8 cellular contexts compared by ENCODE assay signal in the genomic region with DNA sequence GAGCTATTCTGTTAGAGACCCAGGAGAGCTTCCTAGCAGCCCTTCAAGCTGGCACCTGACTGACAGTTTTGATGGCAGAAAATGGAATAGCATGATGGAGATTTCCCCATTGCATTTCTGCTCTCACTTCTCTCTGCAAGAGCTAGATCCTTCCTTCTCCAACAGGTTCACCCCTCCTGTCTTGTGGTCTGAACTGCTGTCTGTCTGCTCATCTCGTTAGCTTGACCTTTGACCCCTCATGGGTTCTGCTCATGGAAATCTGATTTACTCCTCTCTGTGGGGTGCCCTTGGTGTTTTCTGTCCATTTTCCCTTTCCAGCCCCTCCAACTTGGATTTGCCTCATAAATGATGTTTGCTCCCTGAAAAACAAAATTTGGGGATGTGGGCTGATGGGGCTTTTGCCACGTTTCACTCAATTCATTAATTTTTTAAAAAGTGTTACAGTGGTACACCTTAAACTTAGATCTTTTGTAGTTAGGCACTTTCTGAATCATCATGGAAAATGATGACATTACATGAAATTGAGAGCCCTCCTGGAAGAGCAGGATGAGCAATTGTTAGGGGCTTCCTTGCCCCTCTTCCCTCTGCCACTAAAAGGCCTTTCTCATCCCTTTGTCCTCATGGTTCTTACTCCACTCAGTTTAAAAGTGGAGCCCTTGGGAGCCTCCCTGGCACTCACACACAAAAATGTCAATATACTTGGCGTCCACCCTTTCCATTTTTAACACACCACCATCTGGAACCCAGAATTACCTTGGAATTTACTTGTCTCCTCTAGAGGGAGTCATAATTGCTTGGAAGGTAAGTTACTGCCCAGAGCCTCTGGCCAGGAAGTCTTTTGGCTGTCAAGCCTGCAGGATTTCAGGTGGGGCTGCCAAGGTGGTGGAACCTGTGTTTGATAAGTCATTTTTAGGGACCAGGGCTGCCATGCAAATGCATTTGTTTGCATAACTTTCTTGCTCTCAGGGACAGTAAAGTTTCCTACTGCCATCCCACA. TPM values are rescaled to one million over a fixed set of nuclear protein-coding genes. Genes with fewer than 3 reads are reported as not detected.
DNase-seq lines count a peak whose midpoint lies in the region; ATAC-seq and TF ChIP-seq lines count a peak whose summit lies in the region.

No MANE protein-coding gene starts in this region.

- TF ChIP-seq EP300 in suprapubic skin (IDR thresholded peaks at IDR 0.05), result no peak

- DNase-seq in CD4-positive, alpha-beta memory T cell, result no peak
- DNase-seq in NCI-H2227 treated with DMSO at 0.1 percent for 48 hours (lab: John Stamatoyannopoulos, UW) (peak; percentile 2), cerebellar cortex (ENCODE audit: low spot score) (peak; percentile 75), suprapubic skin (ENCODE audit: low spot score in 2 of 2) (no peak), hippocampal formation (lab: John Stamatoyannopoulos, UW) (no peak)
- DNase-seq in stimulated activated naive B cell treated with anti-CD40 and anti-IgM and Interleukin-4, amounts not matched to agents 10 μg/mL and 1 μg/mL and 100 μg/mL, for 72 hours, result no peak

- H3K4me1 ChIP-seq in CD4-positive, alpha-beta memory T cell (ENCODE audit: insufficient read depth, low read length), result peaks cover 72% of the 10 kb centered on the region
- peaks cover 2% of the 10 kb centered on the region for H3K4me1 ChIP-seq in suprapubic skin

- 62% methylated on average over 3 of the region's 3 CpGs for WGBS in suprapubic skin

- no peaks in the 10 kb centered on the region for H3K9me3 Mint-ChIP-seq in CD4-positive, alpha-beta memory T cell
- H3K9me3 Mint-ChIP-seq in stimulated activated naive B cell treated with anti-CD40 and anti-IgM and Interleukin-4, amounts not matched to agents 10 μg/mL and 1 μg/mL and 100 μg/mL, for 72 hours, result no peaks in the 10 kb centered on the region

- peak overlapping the region; percentile 92 to 97 (median 94) for H3K27ac Mint-ChIP-seq in CD4-positive, alpha-beta memory T cell
- peak overlapping the region; percentile 78 for H3K27ac Mint-ChIP-seq in stimulated activated naive B cell treated with anti-CD40 and anti-IgM and Interleukin-4, amounts not matched to agents 10 μg/mL and 1 μg/mL and 100 μg/mL, for 72 hours

- intact Hi-C loops in CD4-positive, alpha-beta memory T cell (cut with micrococcal nuclease), result loop anchor here (2.0 kb wide), 1 partner anchor 28 kb away; no protein-coding TSS in a partner anchor

- H3K4me3 ChIP-seq in CD4-positive, alpha-beta memory T cell (ENCODE audit: low read length in 2 of 2), result no peak overlapping the region
- no peak overlapping the region for H3K4me3 ChIP-seq in suprapubic skin

- TF ChIP-seq CTCF in suprapubic skin (IDR thresholded peaks at IDR 0.05), result no peak

- ATAC-seq in GM18505 (IDR thresholded peaks at IDR 0.05; ENCODE audit: unreplicated experiment) (peak; percentile 0), HG03521 (IDR thresholded peaks at IDR 0.05; ENCODE audit: unreplicated experiment) (no peak)
- no peak for ATAC-seq in stimulated activated naive B cell treated with anti-CD40 and anti-IgM and Interleukin-4, amounts not matched to agents 10 μg/mL and 1 μg/mL and 100 μg/mL, for 72 hours (replicated peaks)

- H3K27me3 ChIP-seq in CD4-positive, alpha-beta memory T cell (ENCODE audit: insufficient read depth, low read length), result no peaks in the 10 kb centered on the region
- H3K27me3 ChIP-seq in suprapubic skin, result no peaks in the 10 kb centered on the region

- H3K4me1 Mint-ChIP-seq in CD4-positive, alpha-beta memory T cell, result peaks cover 51 to 89% (median 70%) of the 10 kb centered on the region in 4 donors
- peaks cover 71 to 96% of the 10 kb centered on the region in 2 donors for H3K4me1 Mint-ChIP-seq in stimulated activated naive B cell treated with anti-CD40 and anti-IgM and Interleukin-4, amounts not matched to agents 10 μg/mL and 1 μg/mL and 100 μg/mL, for 72 hours

- TF ChIP-seq POLR2A in GM18505 (IDR thresholded peaks at IDR 0.05; ENCODE audit: borderline replicate concordance, extremely low read depth, insufficient read depth, insufficient read length), result no peak
- TF ChIP-seq POLR2A in suprapubic skin (IDR thresholded peaks at IDR 0.05), result no peak

- no peaks in the 10 kb centered on the region for H3K36me3 ChIP-seq in CD4-positive, alpha-beta memory T cell (ENCODE audit: insufficient read depth, low read length)
- H3K36me3 ChIP-seq in suprapubic skin, result peaks cover 17% of the 10 kb centered on the region

- H3K36me3 Mint-ChIP-seq in CD4-positive, alpha-beta memory T cell, result peaks cover 6 to 12% of the 10 kb centered on the region in 2 donors
- peaks cover 19 to 20% of the 10 kb centered on the region in 2 donors for H3K36me3 Mint-ChIP-seq in stimulated activated naive B cell treated with anti-CD40 and anti-IgM and Interleukin-4, amounts not matched to agents 10 μg/mL and 1 μg/mL and 100 μg/mL, for 72 hours

- no peaks in the 10 kb centered on the region for H3K27me3 Mint-ChIP-seq in CD4-positive, alpha-beta memory T cell
- H3K27me3 Mint-ChIP-seq in stimulated activated naive B cell treated with anti-CD40 and anti-IgM and Interleukin-4, amounts not matched to agents 10 μg/mL and 1 μg/mL and 100 μg/mL, for 72 hours, result no peaks in the 10 kb centered on the region

- H3K27ac ChIP-seq in CD4-positive, alpha-beta memory T cell (ENCODE audit: low read depth, low read length), result peak overlapping the region; percentile 53
- no peak overlapping the region for H3K27ac ChIP-seq in suprapubic skin

- CTCF ChIA-PET in CD4-positive, alpha-beta memory T cell (lab: Charles Lee; ENCODE audit: partially characterized antibody), result interaction anchor here (0.8 to 9.1 kb wide), 19 partner anchors 12 to 243 kb away, joined by 3 to 351 read pairs (median 6); partner anchors contain the start of genes IL10 and IL20

- no peaks in the 10 kb centered on the region for H3K9me3 ChIP-seq in CD4-positive, alpha-beta memory T cell (ENCODE audit: control insufficient read depth in 1 of 2, low read length in 2 of 2)
- H3K9me3 ChIP-seq in suprapubic skin, result no peaks in the 10 kb centered on the region

- peak overlapping the region in 5 of 8 donors; percentile 25 to 77 (median 46) for H3K4me3 Mint-ChIP-seq in CD4-positive, alpha-beta memory T cell
- peak overlapping the region in 1 of 2 donors; percentile 12 for H3K4me3 Mint-ChIP-seq in stimulated activated naive B cell treated with anti-CD40 and anti-IgM and Interleukin-4, amounts not matched to agents 10 μg/mL and 1 μg/mL and 100 μg/mL, for 72 hours

- POLR2A ChIA-PET in CD4-positive, alpha-beta memory T cell (lab: Charles Lee; ENCODE audit: partially characterized antibody), result interaction anchor here (0.8 to 6.9 kb wide), 8 partner anchors 14 to 187 kb away, joined by 3 to 158 read pairs (median 8); partner anchors contain the start of genes IL10 and IL19

RNA-seq across cellular contexts. Expression of gene IL19, which starts 31.9 kb away (rescaled TPM):
- total RNA-seq in CD4-positive, alpha-beta memory T cell, result not detected
- not detected for polyA plus RNA-seq in CD4-positive, alpha-beta memory T cell
- total RNA-seq in suprapubic skin, result not detected

RNA-seq across cellular contexts. Expression of gene IL10, which starts 33.6 kb away (rescaled TPM):
- under 1 TPM; 0.28 to 0.32 TPM for total RNA-seq in CD4-positive, alpha-beta memory T cell
- under 1 TPM; 0.11 to 0.34 TPM for polyA plus RNA-seq in CD4-positive, alpha-beta memory T cell
- 1 to 10 TPM in 2 of 4 donors, under 1 TPM in 1, not detected in 1; 0.49 to 1.6 (median 1.0) TPM for total RNA-seq in suprapubic skin

RNA-seq across cellular contexts. Expression of gene MAPKAPK2, which starts 54.0 kb away (rescaled TPM):
- total RNA-seq in CD4-positive, alpha-beta memory T cell, result 10 to 100 TPM; 71.7 to 72.8 TPM
- 1 to 10 TPM; 1.3 to 3.9 TPM for polyA plus RNA-seq in CD4-positive, alpha-beta memory T cell
- total RNA-seq in suprapubic skin, result 10 to 100 TPM; 38.0 to 72.3 (median 62.4) TPM

Comparison
In these comparisons a context has a peak if more than half of its experiments do, and no peak if none do; other contexts are left out.
1. DNase-seq: peak in NCI-H2227 treated with DMSO at 0.1 percent for 48 hours (single experiment) and cerebellar cortex (single experiment); none in CD4-positive, alpha-beta memory T cell (0 of 5), stimulated activated naive B cell treated with anti-CD40 and anti-IgM and Interleukin-4, amounts not matched to agents 10 μg/mL and 1 μg/mL and 100 μg/mL, for 72 hours (single experiment), suprapubic skin (0 of 2) and hippocampal formation (0 of 2).